ENCODE assay signal across 18 cellular contexts in the genomic region with DNA sequence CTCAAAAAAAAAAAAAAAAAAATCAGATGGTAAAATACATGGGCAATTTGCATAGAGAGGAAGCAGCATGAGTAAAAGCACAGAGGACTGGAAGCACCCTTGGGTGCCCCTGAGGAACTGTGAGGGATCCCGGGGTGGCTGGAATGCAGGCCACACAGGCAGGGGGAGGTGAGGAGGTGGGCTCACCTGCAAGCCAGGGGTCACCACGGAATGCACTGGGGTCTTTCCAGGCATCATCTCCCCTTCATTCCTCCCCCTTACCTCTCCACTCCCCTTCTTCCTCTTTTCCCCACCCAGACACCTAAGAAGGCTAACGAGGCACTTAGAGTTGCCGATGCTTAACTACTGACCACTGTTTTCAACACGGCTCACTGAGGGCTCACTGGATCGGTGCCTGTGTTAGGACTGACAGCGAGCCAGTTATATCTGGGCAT. TPM values are rescaled to one million over a fixed set of nuclear protein-coding genes. Genes with fewer than 3 reads are reported as not detected.
DNase-seq lines count a peak whose midpoint lies in the region; ATAC-seq and TF ChIP-seq lines count a peak whose summit lies in the region.
"Had no signal": no experiment of that assay in that cellular context is flagged by ENCODE, and none has a peak within 500 bp of the region (broad histone marks: within the 10 kb centered on the region; RNA-seq: fewer than 3 reads in every experiment).

No MANE protein-coding gene starts in this region.

- no peaks in the 10 kb centered on the region for H3K36me3 Mint-ChIP-seq in stimulated activated memory B cell treated with anti-CD40 and anti-IgM and Interleukin-4, amounts not matched to agents 10 μg/mL and 1 μg/mL and 100 μg/mL, for 72 hours
- H3K36me3 Mint-ChIP-seq: CD8-positive, alpha-beta T cell; natural killer cell treated with Interleukin-12 subunit alpha and Interleukin-12 subunit beta and Interleukin-15 and Interleukin-18, amount 100 ng/mL, for 72 hours had no signal

- H3K4me3 ChIP-seq in Peyer's patch, result no peak overlapping the region
- H3K4me3 ChIP-seq: lower lobe of right lung had no signal

- no peak for TF ChIP-seq POLR2A in Peyer's patch (IDR thresholded peaks at IDR 0.05)

- no peaks in the 10 kb centered on the region for H3K27me3 ChIP-seq in Peyer's patch

- no peaks in the 10 kb centered on the region for H3K36me3 ChIP-seq in Peyer's patch
- H3K36me3 ChIP-seq: lower lobe of right lung had no signal

- H3K9me3 ChIP-seq in Peyer's patch, result no peaks in the 10 kb centered on the region
- H3K9me3 ChIP-seq: lower lobe of right lung had no signal

- DNase-seq in Peyer's patch (peak in 2 of 3 donors; percentile 47 to 51), DMS 273 treated with DMSO at 0.1 percent for 48 hours (lab: John Stamatoyannopoulos, UW) (no peak), NK-92 (lab: John Stamatoyannopoulos, UW; ENCODE audit: unreplicated experiment) (no peak)
- no peak for DNase-seq in effector CD4-positive, alpha-beta T cell
- DNase-seq: activated CD4-positive, alpha-beta T cell treated with anti-CD3 and anti-CD28 coated beads, Interleukin-2, amount 10 ng/mL, durations not matched to agents 7 days and 5 days; activated T-cell treated with anti-CD3 and anti-CD28 coated beads, Interleukin-2, amount 50 U/mL, for 24 hours; CD8-positive, alpha-beta T cell; EL; foreskin melanocyte; lower lobe of right lung; NCI-H774; SHP77; T-helper 9 cell had no signal

- H3K4me1 ChIP-seq in Peyer's patch, result no peaks in the 10 kb centered on the region
- H3K4me1 ChIP-seq: lower lobe of right lung had no signal

- peak overlapping the region in 1 of 4 donors; percentile 66 for H3K27ac ChIP-seq in Peyer's patch
- H3K27ac ChIP-seq: lower lobe of right lung had no signal

- peaks cover 44% of the 10 kb centered on the region for H3K4me1 Mint-ChIP-seq in stimulated activated memory B cell treated with anti-CD40 and anti-IgM and Interleukin-4, amounts not matched to agents 10 μg/mL and 1 μg/mL and 100 μg/mL, for 72 hours
- H3K4me1 Mint-ChIP-seq: activated CD4-positive, alpha-beta T cell treated with anti-CD3 and anti-CD28 coated beads, Interleukin-2, amount 10 ng/mL, durations not matched to agents 7 days and 5 days; central memory CD8-positive, alpha-beta T cell had no signal

- H3K9me3 Mint-ChIP-seq in stimulated activated memory B cell treated with anti-CD40 and anti-IgM and Interleukin-4, amounts not matched to agents 10 μg/mL and 1 μg/mL and 100 μg/mL, for 72 hours, result no peaks in the 10 kb centered on the region
- H3K9me3 Mint-ChIP-seq: activated CD4-positive, alpha-beta T cell treated with anti-CD3 and anti-CD28 coated beads, Interleukin-2, amount 10 ng/mL, durations not matched to agents 7 days and 5 days; activated T-cell treated with anti-CD3 and anti-CD28 coated beads, Interleukin-2, amount 50 U/mL, for 24 hours; CD8-positive, alpha-beta T cell; central memory CD8-positive, alpha-beta T cell; natural killer cell treated with Interleukin-12 subunit alpha and Interleukin-12 subunit beta and Interleukin-15 and Interleukin-18, amount 100 ng/mL, for 72 hours had no signal

- ATAC-seq in GM18907 (IDR thresholded peaks at IDR 0.05; ENCODE audit: unreplicated experiment) (peak; percentile 79), HG02642 (IDR thresholded peaks at IDR 0.05; ENCODE audit: poor library complexity, unreplicated experiment) (peak; percentile 51)
- peak; percentile 92 for ATAC-seq in stimulated activated memory B cell treated with anti-CD40 and anti-IgM and Interleukin-4, amounts not matched to agents 10 μg/mL and 1 μg/mL and 100 μg/mL, for 72 hours
- ATAC-seq: CD8-positive, alpha-beta T cell; lower lobe of right lung; natural killer cell treated with Interleukin-12 subunit alpha and Interleukin-12 subunit beta and Interleukin-15 and Interleukin-18, amount 100 ng/mL, for 72 hours had no signal

- H3K27me3 Mint-ChIP-seq in stimulated activated memory B cell treated with anti-CD40 and anti-IgM and Interleukin-4, amounts not matched to agents 10 μg/mL and 1 μg/mL and 100 μg/mL, for 72 hours, result no peaks in the 10 kb centered on the region
- H3K27me3 Mint-ChIP-seq: central memory CD8-positive, alpha-beta T cell; natural killer cell treated with Interleukin-12 subunit alpha and Interleukin-12 subunit beta and Interleukin-15 and Interleukin-18, amount 100 ng/mL, for 72 hours had no signal

- TF ChIP-seq CTCF in Peyer's patch (IDR thresholded peaks at IDR 0.05), result no peak

- peak overlapping the region; percentile 81 for H3K27ac Mint-ChIP-seq in stimulated activated memory B cell treated with anti-CD40 and anti-IgM and Interleukin-4, amounts not matched to agents 10 μg/mL and 1 μg/mL and 100 μg/mL, for 72 hours
- H3K27ac Mint-ChIP-seq: activated CD4-positive, alpha-beta T cell treated with anti-CD3 and anti-CD28 coated beads, Interleukin-2, amount 10 ng/mL, durations not matched to agents 7 days and 5 days; activated T-cell treated with anti-CD3 and anti-CD28 coated beads, Interleukin-2, amount 50 U/mL, for 24 hours; CD8-positive, alpha-beta T cell; natural killer cell treated with Interleukin-12 subunit alpha and Interleukin-12 subunit beta and Interleukin-15 and Interleukin-18, amount 100 ng/mL, for 72 hours had no signal

- peak overlapping the region; percentile 62 for H3K4me3 Mint-ChIP-seq in stimulated activated memory B cell treated with anti-CD40 and anti-IgM and Interleukin-4, amounts not matched to agents 10 μg/mL and 1 μg/mL and 100 μg/mL, for 72 hours
- H3K4me3 Mint-ChIP-seq: activated CD4-positive, alpha-beta T cell treated with anti-CD3 and anti-CD28 coated beads, Interleukin-2, amount 10 ng/mL, durations not matched to agents 7 days and 5 days; activated T-cell treated with anti-CD3 and anti-CD28 coated beads, Interleukin-2, amount 50 U/mL, for 24 hours; CD8-positive, alpha-beta T cell; central memory CD8-positive, alpha-beta T cell; natural killer cell treated with Interleukin-12 subunit alpha and Interleukin-12 subunit beta and Interleukin-15 and Interleukin-18, amount 100 ng/mL, for 72 hours had no signal

RNA-seq across cellular contexts. Expression of a gene that starts 14.4 kb away (rescaled TPM):
- total RNA-seq in Peyer's patch, result 100 to 1,000 TPM; 208 to 265 (median 238) TPM

RNA-seq across cellular contexts. Expression of a gene that starts 46.5 kb away (rescaled TPM):
- 1 to 10 TPM in 2 of 4 donors, under 1 TPM in 1, not detected in 1; 0.35 to 8.3 (median 1.1) TPM for total RNA-seq in Peyer's patch

Comparison
In these comparisons a context has a peak if more than half of its experiments do, and no peak if none do; other contexts are left out.
1. DNase-seq: peak in Peyer's patch (2 of 3); none in DMS 273 treated with DMSO at 0.1 percent for 48 hours (single experiment), effector CD4-positive, alpha-beta T cell (single experiment) and NK-92 (single experiment).
2. Peak in every context shown above with its lines, with median percentiles within 50 percentile points of each other: ATAC-seq.